In genomic region chr7:2956526-2957368, GRCh38 we compare ENCODE assay signal across 8 cellular contexts.
DNase-seq lines count a peak whose midpoint lies in the region; ATAC-seq and TF ChIP-seq lines count a peak whose summit lies in the region.

No MANE protein-coding gene starts in this region.

- H4K8ac ChIP-seq in mesendoderm (ENCODE audit: low read depth, low read length): no peak overlapping the region

- peaks cover 84% of the 10 kb centered on the region for H3K36me3 Mint-ChIP-seq in activated T-helper 2 cell treated with anti-CD3 and anti-CD28 coated beads, Interferon-gamma antibody, Interleukin-2, Interleukin-4, amounts not matched to agents 10 μg/mL and 5 μg/mL and 100 μg/mL, durations not matched to agents 14 hours and 24 hours and 36 hours (ENCODE audit: low read depth)

- H2BK15ac ChIP-seq in mesendoderm (replicated peaks; ENCODE audit: low read depth): no peak overlapping the region

- no peaks in the 10 kb centered on the region for H3K27me3 Mint-ChIP-seq in activated T-helper 2 cell treated with anti-CD3 and anti-CD28 coated beads, Interferon-gamma antibody, Interleukin-2, Interleukin-4, amounts not matched to agents 10 μg/mL and 5 μg/mL and 100 μg/mL, durations not matched to agents 14 hours and 24 hours and 36 hours (ENCODE audit: low read depth)

- TF ChIP-seq CTCF in NB4 (IDR thresholded peaks at IDR 0.05; ENCODE audit: low read depth, low read length): no peak

- H4K5ac ChIP-seq in mesendoderm (ENCODE audit: low read length): no peak overlapping the region

- H3K27me3 ChIP-seq in mesendoderm (ENCODE audit: insufficient read depth, low read length, poor library complexity): no peaks in the 10 kb centered on the region

- no peak overlapping the region for H3K4me3 ChIP-seq in NB4 (ENCODE audit: low read depth, low read length)
- H3K4me3 ChIP-seq in mesendoderm (ENCODE audit: low read length): no peak overlapping the region

- no peaks in the 10 kb centered on the region for H3K79me2 ChIP-seq in mesendoderm (ENCODE audit: control insufficient read depth, insufficient read depth, low read length)

- DNase-seq in AG08396 (ENCODE audit: low spot score) (peak; percentile 34), NB4 (ENCODE audit: low read depth) (peak; percentile 84), mesendoderm (peak; percentile 51), anterior cingulate cortex (lab: John Stamatoyannopoulos, UW) (no peak), iPS-NIHi7 (ENCODE audit: extremely low spot score) (no peak), NCI-H345 (lab: John Stamatoyannopoulos, UW) (no peak)
- DNase-seq in activated T-helper 2 cell treated with anti-CD3 and anti-CD28 coated beads, Interferon-gamma antibody, Interleukin-2, Interleukin-4, amounts not matched to agents 10 μg/mL and 5 μg/mL and 100 μg/mL, durations not matched to agents 14 hours and 24 hours and 36 hours (ENCODE audit: low spot score): no peak

- H3K4me1 Mint-ChIP-seq in activated T-helper 2 cell treated with anti-CD3 and anti-CD28 coated beads, Interferon-gamma antibody, Interleukin-2, Interleukin-4, amounts not matched to agents 10 μg/mL and 5 μg/mL and 100 μg/mL, durations not matched to agents 14 hours and 24 hours and 36 hours (ENCODE audit: low read depth): peaks cover 54% of the 10 kb centered on the region

- no peak overlapping the region for H3K27ac ChIP-seq in mesendoderm (ENCODE audit: low read depth, low read length)

- no peak for ATAC-seq in GM18520 (IDR thresholded peaks at IDR 0.05; ENCODE audit: unreplicated experiment)

- intact Hi-C loops in activated T-helper 2 cell treated with anti-CD3 and anti-CD28 coated beads, Interferon-gamma antibody, Interleukin-2, Interleukin-4, amounts not matched to agents 10 μg/mL and 5 μg/mL and 100 μg/mL, durations not matched to agents 14 hours and 24 hours and 36 hours (cut with micrococcal nuclease): loop anchor here (2.0 to 10.0 kb wide), 6 partner anchors 22 to 201 kb away; partner anchors contain the start of gene CARD11

- H3K36me3 ChIP-seq in mesendoderm (ENCODE audit: control insufficient read depth, insufficient read depth, low read length): no peaks in the 10 kb centered on the region

- H3K23ac ChIP-seq in mesendoderm (ENCODE audit: low read length): no peak overlapping the region

- no peak overlapping the region for H3K18ac ChIP-seq in mesendoderm (ENCODE audit: low read length)

- no peak overlapping the region for H2BK5ac ChIP-seq in mesendoderm (ENCODE audit: low read length)

- H2AK5ac ChIP-seq in mesendoderm (ENCODE audit: low read length): no peak overlapping the region

- no peak for TF ChIP-seq POLR2A in NB4 (IDR thresholded peaks at IDR 0.05; ENCODE audit: extremely low read depth, insufficient read length)

- H3K4ac ChIP-seq in mesendoderm (ENCODE audit: low read depth, low read length): no peak overlapping the region

- no peak overlapping the region for H3K4me2 ChIP-seq in mesendoderm (ENCODE audit: low read length)

- peak overlapping the region; percentile 15 for H3K4me3 Mint-ChIP-seq in activated T-helper 2 cell treated with anti-CD3 and anti-CD28 coated beads, Interferon-gamma antibody, Interleukin-2, Interleukin-4, amounts not matched to agents 10 μg/mL and 5 μg/mL and 100 μg/mL, durations not matched to agents 14 hours and 24 hours and 36 hours (ENCODE audit: low read depth)

- WGBS in mesendoderm (ENCODE audit: extremely low coverage, insufficient coverage, low lambda C conversion rate): no CpG with 5 or more reads among the region's 12 CpGs

- peak overlapping the region; percentile 89 for H3K27ac Mint-ChIP-seq in activated T-helper 2 cell treated with anti-CD3 and anti-CD28 coated beads, Interferon-gamma antibody, Interleukin-2, Interleukin-4, amounts not matched to agents 10 μg/mL and 5 μg/mL and 100 μg/mL, durations not matched to agents 14 hours and 24 hours and 36 hours

- no peak overlapping the region for H2BK120ac ChIP-seq in mesendoderm (ENCODE audit: low read depth, low read length)

- H3K9me3 Mint-ChIP-seq in activated T-helper 2 cell treated with anti-CD3 and anti-CD28 coated beads, Interferon-gamma antibody, Interleukin-2, Interleukin-4, amounts not matched to agents 10 μg/mL and 5 μg/mL and 100 μg/mL, durations not matched to agents 14 hours and 24 hours and 36 hours: peaks cover 4% of the 10 kb centered on the region

- H3K9ac ChIP-seq in mesendoderm (ENCODE audit: low read length): no peak overlapping the region

- no peaks in the 10 kb centered on the region for H3K4me1 ChIP-seq in mesendoderm (ENCODE audit: control insufficient read depth, low read depth, low read length)

- no peak overlapping the region for H3K56ac ChIP-seq in mesendoderm (ENCODE audit: low read length)

- no peaks in the 10 kb centered on the region for H3K79me1 ChIP-seq in mesendoderm (ENCODE audit: low read length)

Comparison
In these comparisons a context has a peak if more than half of its experiments do, and no peak if none do; other contexts are left out.
1. DNase-seq: peak in AG08396 (single experiment), NB4 (single experiment) and mesendoderm (single experiment); none in activated T-helper 2 cell treated with anti-CD3 and anti-CD28 coated beads, Interferon-gamma antibody, Interleukin-2, Interleukin-4, amounts not matched to agents 10 μg/mL and 5 μg/mL and 100 μg/mL, durations not matched to agents 14 hours and 24 hours and 36 hours (single experiment), anterior cingulate cortex (0 of 58), iPS-NIHi7 (single experiment) and NCI-H345 (single experiment).